Comparison of ENCODE assay signal across 13 cellular contexts in the genomic region with DNA sequence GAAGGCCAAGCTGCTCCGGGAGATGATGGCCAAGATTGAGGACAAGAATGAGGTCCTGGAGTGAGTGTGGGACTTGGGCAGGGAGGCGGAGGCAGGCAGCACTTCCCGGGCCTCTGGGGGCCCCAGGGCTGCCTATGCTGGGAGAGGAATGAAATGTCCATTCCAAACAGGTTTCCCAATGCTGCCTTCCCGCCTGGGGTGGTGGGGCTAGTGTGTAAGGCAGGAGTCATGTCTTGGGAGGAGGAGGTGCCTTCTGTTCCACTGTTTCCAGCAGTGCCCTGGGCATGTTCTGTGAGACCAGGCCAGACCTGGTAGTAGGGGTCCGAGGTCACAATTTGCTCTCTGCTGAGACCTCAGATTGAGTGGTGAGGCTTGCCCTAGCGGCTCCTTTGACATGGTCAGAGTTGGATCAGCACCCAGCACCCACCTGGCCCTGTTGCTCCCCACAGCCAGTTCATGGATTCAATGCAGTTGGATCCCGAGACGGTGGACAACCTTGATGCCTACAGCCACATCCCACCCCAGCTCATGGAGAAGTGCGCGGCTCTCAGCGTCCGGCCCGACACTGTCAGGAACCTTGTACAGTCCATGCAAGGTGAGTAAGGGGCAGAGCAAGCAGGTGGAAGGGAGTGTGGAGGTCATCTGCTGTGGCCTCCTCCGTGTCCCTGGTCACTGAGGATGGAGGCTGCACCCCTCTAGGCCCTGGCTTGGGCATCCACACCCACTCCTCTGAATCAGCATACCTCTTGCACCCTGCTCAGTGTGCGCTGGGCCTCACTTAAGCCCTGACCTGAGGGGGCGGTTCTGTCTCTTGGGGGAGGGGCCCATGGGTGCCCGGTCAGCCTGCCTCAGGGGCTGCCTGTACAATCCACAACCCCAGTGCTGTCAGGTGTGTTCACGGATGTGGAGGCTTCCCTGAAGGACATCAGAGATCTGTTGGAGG.
"Had no signal": no experiment of that assay in that cellular context is flagged by ENCODE, and none has a peak within 500 bp of the region (broad histone marks: within the 10 kb centered on the region; RNA-seq: fewer than 3 reads in every experiment).

No MANE protein-coding gene starts in this region.

- H3K9me3 ChIP-seq: pancreas, tibial artery, vagina had no signal

- H3K27ac ChIP-seq: pancreas, tibial artery had no signal

- H3K4me3 ChIP-seq: pancreas, tibial artery, vagina had no signal

- DNase-seq: activated CD4-positive, CD25-positive, alpha-beta regulatory T cell treated with anti-CD3 and anti-CD28 coated beads, Interleukin-2, amount 50 U/mL, for 72 hours; activated effector memory CD4-positive, alpha-beta T cell treated with anti-CD3 and anti-CD28 coated beads, Interleukin-2, amount 50 U/mL, for 16 hours; activated T-cell treated with anti-CD3 and anti-CD28 coated beads for 4 hours; central memory CD4-positive, alpha-beta T cell; cortex of kidney; effector CD8-positive, alpha-beta T cell; erythroblast; hippocampal formation; stimulated activated CD4-positive, alpha-beta T cell treated with anti-CD3 and anti-CD28 coated beads, Interleukin-15, amount 100 ng/mL, for 24 hours; stimulated activated CD4-positive, alpha-beta T cell treated with anti-CD3 and anti-CD28 coated beads, Interleukin-4, amount 100 ng/mL, for 24 hours; tibial artery had no signal

- ATAC-seq: pancreas had no signal

- H3K27me3 ChIP-seq: pancreas, tibial artery, vagina had no signal

- FAIRE-seq: pancreas had no signal
